13 cellular contexts compared by ENCODE assay signal in genomic region chr5:522899-523657, GRCh38. TPM values are rescaled to one million over a fixed set of nuclear protein-coding genes. Genes with fewer than 3 reads are reported as not detected.
A peak's percentile ranks its signal among the peaks of the same experiment; 100 is the strongest.
DNase-seq lines count a peak whose midpoint lies in the region; ATAC-seq, FAIRE-seq and TF ChIP-seq lines count a peak whose summit lies in the region.
"Had no signal": no experiment of that assay in that cellular context is flagged by ENCODE, and none has a peak within 500 bp of the region (broad histone marks: within the 10 kb centered on the region; RNA-seq: fewer than 3 reads in every experiment).

No MANE protein-coding gene starts in this region.

- H3K9me3 ChIP-seq in kidney (ENCODE audit: control insufficient read depth in 1 of 2, low read length in 2 of 2) = no peaks in the 10 kb centered on the region

- peaks cover 12 to 38% of the 10 kb centered on the region in 2 donors for H3K27me3 Mint-ChIP-seq in natural killer cell (ENCODE audit: low read depth in 2 of 2)
- peaks cover 21% of the 10 kb centered on the region in 2 donors for H3K27me3 Mint-ChIP-seq in natural killer cell treated with Interleukin-12 subunit alpha and Interleukin-12 subunit beta and Interleukin-15 and Interleukin-18, amount 100 ng/mL, for 72 hours
- peaks cover 62% of the 10 kb centered on the region for H3K27me3 Mint-ChIP-seq in type B pancreatic cell

- no peak overlapping the region for H3K27ac Mint-ChIP-seq in natural killer cell
- H3K27ac Mint-ChIP-seq in natural killer cell treated with Interleukin-12 subunit alpha and Interleukin-12 subunit beta and Interleukin-15 and Interleukin-18, amount 100 ng/mL, for 72 hours = no peak overlapping the region
- peak overlapping the region; percentile 65 for H3K27ac Mint-ChIP-seq in type B pancreatic cell
- H3K27ac Mint-ChIP-seq: activated CD4-positive, alpha-beta T cell treated with anti-CD3 and anti-CD28 coated beads, Interleukin-2, amount 10 ng/mL, durations not matched to agents 24 days and 14 days had no signal

- peak overlapping the region in 1 of 2 donors; percentile 57 for H3K27ac ChIP-seq in kidney (ENCODE audit: low read depth in 2 of 2, low read length in 2 of 2)
- H3K27ac ChIP-seq: C4-2B had no signal

- TF ChIP-seq CTCF in natural killer cell (IDR thresholded peaks at IDR 0.05) = no peak
- TF ChIP-seq CTCF in kidney (IDR thresholded peaks at IDR 0.05; ENCODE audit: borderline replicate concordance, extremely low read depth, insufficient read depth) = no peak
- peak; percentile 33 for TF ChIP-seq CTCF in type B pancreatic cell (conservative IDR thresholded peaks at IDR 0.05)

- H3K9ac ChIP-seq in kidney (ENCODE audit: low read length in 2 of 2) = peak overlapping the region in 1 of 2 donors; percentile 61

- ATAC-seq in natural killer cell (no peak), GM21390 (IDR thresholded peaks at IDR 0.05; ENCODE audit: unreplicated experiment) (no peak)
- ATAC-seq in natural killer cell treated with Interleukin-12 subunit alpha and Interleukin-12 subunit beta and Interleukin-15 and Interleukin-18, amount 100 ng/mL, for 72 hours = no peak

- H3K4me3 Mint-ChIP-seq in natural killer cell = peak overlapping the region; percentile 53
- no peak overlapping the region for H3K4me3 Mint-ChIP-seq in natural killer cell treated with Interleukin-12 subunit alpha and Interleukin-12 subunit beta and Interleukin-15 and Interleukin-18, amount 100 ng/mL, for 72 hours
- H3K4me3 Mint-ChIP-seq in type B pancreatic cell = peak overlapping the region; percentile 81
- H3K4me3 Mint-ChIP-seq: activated CD4-positive, alpha-beta T cell treated with anti-CD3 and anti-CD28 coated beads, Interleukin-2, amount 10 ng/mL, durations not matched to agents 24 days and 14 days had no signal

- H3K9me3 Mint-ChIP-seq in natural killer cell = no peaks in the 10 kb centered on the region
- H3K9me3 Mint-ChIP-seq in natural killer cell treated with Interleukin-12 subunit alpha and Interleukin-12 subunit beta and Interleukin-15 and Interleukin-18, amount 100 ng/mL, for 72 hours = no peaks in the 10 kb centered on the region
- no peaks in the 10 kb centered on the region for H3K9me3 Mint-ChIP-seq in type B pancreatic cell
- H3K9me3 Mint-ChIP-seq: activated CD4-positive, alpha-beta T cell treated with anti-CD3 and anti-CD28 coated beads, Interleukin-2, amount 10 ng/mL, durations not matched to agents 24 days and 14 days had no signal

- FAIRE-seq in kidney (lab: Jason Lieb, UNC) = no peak
- FAIRE-seq: GM18507 had no signal

- H3K4me1 Mint-ChIP-seq in natural killer cell = peaks cover 9 to 27% of the 10 kb centered on the region in 2 donors
- peaks cover 7 to 16% of the 10 kb centered on the region in 2 donors for H3K4me1 Mint-ChIP-seq in natural killer cell treated with Interleukin-12 subunit alpha and Interleukin-12 subunit beta and Interleukin-15 and Interleukin-18, amount 100 ng/mL, for 72 hours (ENCODE audit: low read depth in 2 of 2)
- peaks cover 14% of the 10 kb centered on the region for H3K4me1 Mint-ChIP-seq in type B pancreatic cell (ENCODE audit: unreplicated experiment)

- H3K4me1 ChIP-seq in kidney (ENCODE audit: control insufficient read depth in 1 of 2, insufficient read depth in 1 of 2, low read depth in 1 of 2, low read length in 2 of 2) = peaks cover 4% of the 10 kb centered on the region in 2 donors

- H3K36me3 ChIP-seq in kidney (ENCODE audit: control insufficient read depth in 1 of 2, insufficient read depth in 2 of 2, low read length in 2 of 2) = no peaks in the 10 kb centered on the region

- DNase-seq in natural killer cell (no peak), NCI-H69 (lab: John Stamatoyannopoulos, UW) (peak; percentile 72), kidney (no peak), type B pancreatic cell (ENCODE audit: extremely low spot score, unreplicated experiment) (no peak), NCI-H146 (lab: John Stamatoyannopoulos, UW) (no peak)
- no peak for DNase-seq in natural killer cell treated with Interleukin-12 subunit alpha and Interleukin-12 subunit beta and Interleukin-15 and Interleukin-18, amount 100 ng/mL, for 72 hours (ENCODE audit: low spot score)
- no peak for DNase-seq in central memory CD4-positive, alpha-beta T cell
- DNase-seq: activated CD4-positive, alpha-beta T cell treated with anti-CD3 and anti-CD28 coated beads, Interleukin-2, amount 10 ng/mL, durations not matched to agents 24 days and 14 days; amygdala; Right ventricle myocardium superior had no signal

- H3K36me3 Mint-ChIP-seq in natural killer cell = no peaks in the 10 kb centered on the region
- no peaks in the 10 kb centered on the region for H3K36me3 Mint-ChIP-seq in natural killer cell treated with Interleukin-12 subunit alpha and Interleukin-12 subunit beta and Interleukin-15 and Interleukin-18, amount 100 ng/mL, for 72 hours
- H3K36me3 Mint-ChIP-seq in type B pancreatic cell = no peaks in the 10 kb centered on the region

- peak overlapping the region; percentile 34 to 60 for H3K4me3 ChIP-seq in kidney (ENCODE audit: low read length in 2 of 2)

- intact Hi-C loops in natural killer cell (cut with micrococcal nuclease) = no loop called here
- intact Hi-C loops in kidney (cut with DNase I) = no loop called here

RNA-seq across cellular contexts. Expression of gene SLC9A3, which starts 1.2 kb away (rescaled TPM):
- 1 to 10 TPM in 1 of 3 donors, under 1 TPM in 2; 0.61 to 1.1 (median 0.73) TPM for total RNA-seq in natural killer cell
- 1 to 10 TPM in 1 of 2 donors, under 1 TPM in 1; 0.21 to 1.1 TPM for total RNA-seq in natural killer cell treated with Interleukin-12 subunit alpha and Interleukin-12 subunit beta and Interleukin-15 and Interleukin-18, amount 100 ng/mL, for 72 hours
- 10.5 TPM for total RNA-seq in kidney
- 36.9 TPM for polyA plus RNA-seq in kidney (ENCODE audit: insufficient read depth, low read depth, low replicate concordance)
- total RNA-seq in type B pancreatic cell (ENCODE audit: low replicate concordance) = 6.4 and 8.0 TPM in 2 replicates
